Comparison of ENCODE assay signal across 16 cellular contexts in the genomic region with DNA sequence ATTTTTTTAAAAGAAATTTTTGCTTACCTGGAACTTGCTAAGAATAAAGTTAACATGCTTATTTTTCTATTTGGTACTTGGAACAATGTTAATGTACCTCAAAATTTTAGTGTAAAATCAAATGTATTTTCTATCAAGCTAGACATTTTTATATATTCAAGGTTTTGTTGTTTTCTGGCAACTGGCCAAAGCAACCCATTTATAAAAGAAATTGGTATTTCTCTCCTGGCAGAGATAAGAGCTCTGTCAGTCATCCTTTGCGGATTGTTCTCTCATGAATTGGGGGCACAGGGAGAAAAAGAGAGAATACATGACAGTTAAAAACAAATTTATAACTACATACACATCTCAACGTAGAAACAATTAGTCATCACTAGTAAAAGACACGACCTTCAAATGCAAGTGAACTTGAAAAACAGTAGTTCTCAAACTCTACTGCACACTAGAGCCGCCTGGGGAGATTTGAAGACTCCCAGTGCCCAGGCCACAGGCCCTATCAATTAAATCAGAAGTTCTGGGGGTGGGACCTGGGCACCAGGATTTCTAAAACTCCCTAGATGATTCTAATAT.
"Had no signal": no experiment of that assay in that cellular context is flagged by ENCODE, and none has a peak within 500 bp of the region (broad histone marks: within the 10 kb centered on the region; RNA-seq: fewer than 3 reads in every experiment).

No MANE protein-coding gene starts in this region.

- H3K27me3 ChIP-seq: colonic mucosa, gastroesophageal sphincter, sigmoid colon, upper lobe of left lung had no signal

- H3K4me3 ChIP-seq: colonic mucosa, gastroesophageal sphincter, left ventricle myocardium inferior, sigmoid colon, upper lobe of left lung had no signal

- H3K9me3 ChIP-seq: colonic mucosa, gastroesophageal sphincter, left ventricle myocardium inferior, sigmoid colon, upper lobe of left lung had no signal

- ATAC-seq: activated T-cell treated with anti-CD3 and anti-CD28 coated beads, Interleukin-2, amount 50 U/mL, for 72 hours; gastroesophageal sphincter had no signal

- H3K4me1 ChIP-seq: colonic mucosa, gastroesophageal sphincter, left ventricle myocardium inferior, sigmoid colon, upper lobe of left lung had no signal

- H3K27ac ChIP-seq: colonic mucosa, gastroesophageal sphincter, left ventricle myocardium inferior, sigmoid colon, upper lobe of left lung had no signal

- H3K36me3 ChIP-seq: colonic mucosa, gastroesophageal sphincter, left ventricle myocardium inferior, sigmoid colon, upper lobe of left lung had no signal

- DNase-seq: activated CD4-positive, alpha-beta memory T cell treated with anti-CD3 and anti-CD28 coated beads for 36 hours; activated CD8-positive, alpha-beta memory T cell treated with anti-CD3 and anti-CD28 coated beads, Interleukin-2, amount 50 U/mL, for 4 hours; activated gamma-delta T cell treated with Interleukin-2 at 50 U/mL for 16 hours; activated T-cell treated with anti-CD3 and anti-CD28 coated beads, Interleukin-2, amount 50 U/mL, for 72 hours; caudate nucleus; colonic mucosa; effector CD4-positive, alpha-beta T cell; left ventricle myocardium inferior; mesendoderm; nephron progenitor cell; sigmoid colon; stimulated activated CD4-positive, alpha-beta T cell treated with anti-CD3 and anti-CD28 coated beads, Interleukin-12 subunit alpha, Interleukin-12 subunit beta, amount 100 ng/mL, for 4 hours; stimulated activated naive CD4-positive, alpha-beta T cell treated with Interleukin-2 at 50 U/mL for 16 hours; T1000; upper lobe of left lung had no signal
